8 cellular contexts compared by ENCODE assay signal in the genomic region with DNA sequence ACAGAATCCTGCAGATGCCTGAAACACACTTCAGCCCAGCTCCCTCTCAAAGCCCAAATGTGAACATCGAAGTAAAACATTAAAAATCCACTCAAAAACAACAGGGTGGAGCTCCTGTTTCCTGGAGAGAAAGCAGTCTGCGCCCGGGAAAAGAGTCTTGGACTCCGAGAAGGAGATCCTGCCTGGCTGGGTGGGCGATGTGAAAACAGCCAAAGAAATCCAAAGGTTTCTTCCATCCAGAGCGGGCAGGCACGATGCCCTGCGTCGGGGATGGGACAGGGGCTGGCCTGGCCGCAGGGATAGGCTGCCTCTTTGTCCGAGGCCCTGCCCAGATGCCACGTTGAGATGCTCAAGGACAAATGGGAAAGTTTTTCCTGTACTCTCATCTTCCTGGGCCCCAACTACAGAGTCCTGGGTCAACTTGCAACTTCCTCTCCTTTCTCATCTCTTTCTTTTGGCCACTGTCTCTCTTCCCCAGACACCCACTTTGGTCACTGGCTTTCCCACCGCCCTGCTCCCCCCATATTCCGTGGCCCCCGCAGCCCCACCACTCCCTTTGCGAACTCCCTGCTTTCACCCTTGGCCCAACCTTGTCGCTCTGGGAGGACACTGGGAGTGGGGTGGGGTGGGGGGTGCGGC. TPM values are rescaled to one million over a fixed set of nuclear protein-coding genes. Genes with fewer than 3 reads are reported as not detected.
DNase-seq lines count a peak whose midpoint lies in the region; ATAC-seq and TF ChIP-seq lines count a peak whose summit lies in the region.

No MANE protein-coding gene starts in this region.

- H3K4me1 ChIP-seq in BLaER1 treated with 17β-estradiol and CSF1 and Interleukin-3, amounts not matched to agents 10 nM and 100 nM, result peaks cover 66 to 77% (median 71%) of the 10 kb centered on the region in 10 experiments
- H3K4me1 ChIP-seq in thoracic aorta (ENCODE audit: control insufficient read depth in 1 of 2, low read depth in 2 of 2), result peaks cover 10 to 24% of the 10 kb centered on the region in 2 donors

- no peaks in the 10 kb centered on the region for H3K9me3 ChIP-seq in BLaER1 treated with 17β-estradiol and CSF1 and Interleukin-3, amounts not matched to agents 10 nM and 100 nM (replicated peaks in 1 of 11)
- no peaks in the 10 kb centered on the region for H3K9me3 ChIP-seq in thoracic aorta

- H3K27me3 Mint-ChIP-seq in endothelial cell (ENCODE audit: unreplicated experiment), result peaks cover 8% of the 10 kb centered on the region

- no peaks in the 10 kb centered on the region for H3K9me3 Mint-ChIP-seq in endothelial cell (ENCODE audit: unreplicated experiment)

- H3K27ac Mint-ChIP-seq in endothelial cell (ENCODE audit: unreplicated experiment), result peak overlapping the region; percentile 93

- H3K4me1 Mint-ChIP-seq in endothelial cell (ENCODE audit: unreplicated experiment), result peaks cover 37% of the 10 kb centered on the region

- H3K4me2 ChIP-seq in BLaER1 treated with 17β-estradiol and CSF1 and Interleukin-3, amounts not matched to agents 10 nM and 100 nM, result peak overlapping the region; percentile 81 to 95 (median 89)

- DNase-seq in HFF-Myc (ENCODE audit: extremely low read depth, low read depth) (peak; percentile 65), SW480 (ENCODE audit: low spot score) (peak; percentile 87), endothelial cell (ENCODE audit: low spot score) (peak; percentile 63), medulla oblongata (ENCODE audit: extremely low spot score) (peak; percentile 85), thoracic aorta (ENCODE audit: low spot score) (peak; percentile 32), activated gamma-delta T cell (lab: John Stamatoyannopoulos, UW) (no peak)

- H3K36me3 ChIP-seq in BLaER1 treated with 17β-estradiol and CSF1 and Interleukin-3, amounts not matched to agents 10 nM and 100 nM, result peaks cover 0 to 20% (median 6%) of the 10 kb centered on the region in 11 experiments; a peak in 8 of 22 replicates
- H3K36me3 ChIP-seq in thoracic aorta, result no peaks in the 10 kb centered on the region

- peak overlapping the region; percentile 56 to 82 (median 70) for H3K4me3 ChIP-seq in BLaER1 treated with 17β-estradiol and CSF1 and Interleukin-3, amounts not matched to agents 10 nM and 100 nM
- H3K4me3 ChIP-seq in HFF-Myc (replicated peaks; ENCODE audit: low read depth, low read length), result peak overlapping the region; percentile 56
- H3K4me3 ChIP-seq in thoracic aorta, result peak overlapping the region; percentile 86

- H3K4me3 Mint-ChIP-seq in endothelial cell (ENCODE audit: unreplicated experiment), result peak overlapping the region; percentile 99

- peak overlapping the region; percentile 76 to 91 (median 84) for H3K9ac ChIP-seq in BLaER1 treated with 17β-estradiol and CSF1 and Interleukin-3, amounts not matched to agents 10 nM and 100 nM

- TF ChIP-seq CTCF in HFF-Myc (IDR thresholded peaks at IDR 0.05; ENCODE audit: low read depth, low read length, missing control alignments) (no peak), endothelial cell (IDR thresholded peaks at IDR 0.05; ENCODE audit: unreplicated experiment) (no peak), thoracic aorta (IDR thresholded peaks at IDR 0.05) (no peak)

- no peaks in the 10 kb centered on the region for H3K36me3 Mint-ChIP-seq in endothelial cell (ENCODE audit: low read depth, unreplicated experiment)

- H3K27me3 ChIP-seq in BLaER1 treated with 17β-estradiol and CSF1 and Interleukin-3, amounts not matched to agents 10 nM and 100 nM, result no peaks in the 10 kb centered on the region
- H3K27me3 ChIP-seq in thoracic aorta (replicated peaks; ENCODE audit: insufficient read depth), result no peaks in the 10 kb centered on the region

- ATAC-seq in thoracic aorta (ENCODE audit: insufficient number of reproducible peaks, low FRiP score, low read depth) (peak; percentile 74), GM21423 (IDR thresholded peaks at IDR 0.05; ENCODE audit: unreplicated experiment) (no peak)

- H4K20me1 ChIP-seq in BLaER1 treated with 17β-estradiol and CSF1 and Interleukin-3, amounts not matched to agents 10 nM and 100 nM, result no peaks in the 10 kb centered on the region; a peak in 2 of 22 replicates

- peak overlapping the region; percentile 62 to 88 (median 79) for H3K27ac ChIP-seq in BLaER1 treated with 17β-estradiol and CSF1 and Interleukin-3, amounts not matched to agents 10 nM and 100 nM
- peak overlapping the region; percentile 94 to 96 for H3K27ac ChIP-seq in thoracic aorta

RNA-seq across cellular contexts. Expression of a gene that starts 0.6 kb away (rescaled TPM):
- total RNA-seq in endothelial cell (ENCODE audit: unreplicated experiment), result 98.0 TPM
- 10 to 100 TPM; 54.2 to 58.3 TPM for total RNA-seq in thoracic aorta

RNA-seq across cellular contexts. Expression of a gene that starts 55.6 kb away (rescaled TPM):
- 248 TPM for total RNA-seq in endothelial cell (ENCODE audit: unreplicated experiment)
- total RNA-seq in thoracic aorta, result 100 to 1,000 TPM; 345 to 412 TPM
